In genomic region chr19:55492362-55492944, GRCh38 we compare ENCODE assay signal across 23 cellular contexts. TPM values are rescaled to one million over a fixed set of nuclear protein-coding genes. Genes with fewer than 3 reads are reported as not detected.
DNase-seq lines count a peak whose midpoint lies in the region; ATAC-seq and TF ChIP-seq lines count a peak whose summit lies in the region.
"Had no signal": no experiment of that assay in that cellular context is flagged by ENCODE, and none has a peak within 500 bp of the region (broad histone marks: within the 10 kb centered on the region; RNA-seq: fewer than 3 reads in every experiment).

No MANE protein-coding gene starts in this region.

- POLR2A ChIA-PET in HEK293 (lab: Yijun Ruan, JAX) (interaction anchor here (0.6 kb wide), 2 partner anchors 19 to 132 kb away, joined by 3 to 8 read pairs; partner anchors contain the start of gene ZNF784), GM10248 (lab: Yijun Ruan, JAX) (no interaction called here)

- no peaks in the 10 kb centered on the region for H3K36me3 ChIP-seq in HEK293 (ENCODE audit: control insufficient read depth in 2 of 2, insufficient read depth in 1 of 2, low read length in 2 of 2)
- H3K36me3 ChIP-seq: BE2C, neutrophil, upper lobe of left lung had no signal

- intact Hi-C loops in posterior vena cava (cut with DNase I) = no loop called here

- CTCF ChIA-PET in HEK293 (lab: Yijun Ruan, JAX) (interaction anchor here (0.6 to 4.4 kb wide), 5 partner anchors 10 to 114 kb away, joined by 3 to 28 read pairs (median 8); partner anchors contain the start of gene ZNF865), GM10248 (lab: Yijun Ruan, JAX) (interaction anchor here (0.8 to 8.2 kb wide), 3 partner anchors 12 to 140 kb away, joined by 3 to 43 read pairs (median 3); no protein-coding TSS in a partner anchor)

- TF ChIP-seq CTCF in HEK293 (tag by site-specific recombination; IDR thresholded peaks at IDR 0.05) (no peak), GM10248 (IDR thresholded peaks at IDR 0.05; ENCODE audit: control extremely low read depth, extremely low read depth, low read depth, missing control alignments) (no peak)

- no peaks in the 10 kb centered on the region for H3K9me3 ChIP-seq in HEK293 (ENCODE audit: control insufficient read depth, insufficient read depth, low read depth, low read length)
- H3K9me3 ChIP-seq: BE2C, neutrophil, upper lobe of left lung had no signal

- DNase-seq in DMS 273 (lab: John Stamatoyannopoulos, UW; ENCODE audit: unreplicated experiment) (peak; percentile 44), DMS 273 treated with DMSO at 0.1 percent for 48 hours (lab: John Stamatoyannopoulos, UW) (no peak), NCI-H2196 treated with DMSO at 0.1 percent for 48 hours (lab: John Stamatoyannopoulos, UW; ENCODE audit: unreplicated experiment) (peak; percentile 78), myocyte (ENCODE audit: low read depth) (peak; percentile 31), GM10248 (ENCODE audit: extremely low spot score) (no peak), posterior vena cava (ENCODE audit: low spot score) (no peak)
- DNase-seq: BE2C; central memory CD4-positive, alpha-beta T cell; H9; mesendoderm; stimulated activated naive CD8-positive, alpha-beta T cell treated with anti-CD3 and anti-CD28 coated beads, Interleukin-15, Interleukin-2, amounts not matched to agents 100 U/mL and 50 U/mL, for 24 hours had no signal

- H3K27ac ChIP-seq in HEK293 (ENCODE audit: extremely low read depth, low read depth, low read length) = no peak overlapping the region
- H3K27ac ChIP-seq: 22Rv1, hepatocyte, neutrophil had no signal

- ATAC-seq in GM19324 (IDR thresholded peaks at IDR 0.05; ENCODE audit: low FRiP score, unreplicated experiment) = no peak
- ATAC-seq: stimulated activated naive CD8-positive, alpha-beta T cell treated with anti-CD3 and anti-CD28 coated beads, Interleukin-15, Interleukin-2, amounts not matched to agents 100 U/mL and 50 U/mL, for 24 hours had no signal

- H3K4me3 ChIP-seq in HEK293 (ENCODE audit: low read depth, low read length) = no peak overlapping the region
- H3K4me3 ChIP-seq: hepatocyte, upper lobe of left lung had no signal

- H3K4me1 ChIP-seq in HEK293 (ENCODE audit: control insufficient read depth, insufficient read depth, low read length) = peaks cover under 1% of the 10 kb centered on the region

TF ChIP-seq in HEK293, 187 proteins besides CTCF, POLR2A, EP300 and RAD21:
- TF ChIP-seq MZF1 (tag by site-specific recombination; IDR thresholded peaks at IDR 0.05; ENCODE audit: borderline replicate concordance) (no peak), SCRT2 (tag by site-specific recombination; IDR thresholded peaks at IDR 0.05) (peak; percentile 84), ZBTB11 (tag by site-specific recombination; conservative IDR thresholded peaks at IDR 0.05; ENCODE audit: low read depth) (no peak), SCRT1 (tag by site-specific recombination; IDR thresholded peaks at IDR 0.05; ENCODE audit: borderline replicate concordance) (peak; percentile 82), ZNF121 (tag by site-specific recombination; IDR thresholded peaks at IDR 0.05) (0 out of 2 replicates have a peak, but pooled peaks have one; percentile 50), GFI1B (tag by site-specific recombination; IDR thresholded peaks at IDR 0.05) (no peak)

RNA-seq across cellular contexts. Expression of gene SSC5D, which starts 4.2 kb away (rescaled TPM):
- total RNA-seq in myocyte (1.2 and 2.1 TPM in 2 replicates), posterior vena cava (10 to 100 TPM; 32.4 to 40.6 TPM)
- 23.5 TPM for polyA plus RNA-seq in myocyte (2012)
- total RNA-seq: HT-29, SK-MEL-5 had no signal
- polyA plus RNA-seq: keratinocyte had no signal

RNA-seq across cellular contexts. Expression of gene NAT14, which starts 7.5 kb away (rescaled TPM):
- total RNA-seq in myocyte (24.7 and 26.4 TPM in 2 replicates), posterior vena cava (10 to 100 TPM; 15.8 to 16.3 TPM)
- polyA plus RNA-seq in myocyte (2012) = 62.1 TPM

RNA-seq across cellular contexts. Expression of gene ZNF628, which starts 16.0 kb away (rescaled TPM):
- 7.1 and 12.3 TPM in 2 replicates for total RNA-seq in myocyte
- 7.1 TPM for polyA plus RNA-seq in myocyte (2012)
- 1 to 10 TPM; 5.7 to 7.9 TPM for total RNA-seq in posterior vena cava

RNA-seq across cellular contexts. Expression of gene C19orf85, which starts 27.9 kb away (rescaled TPM):
- total RNA-seq in myocyte = not detected in 2 replicates
- 0.13 TPM for polyA plus RNA-seq in myocyte (2012)
- total RNA-seq in posterior vena cava = not detected
- total RNA-seq: fibroblast of lung, hepatocyte, LHCN-M2, NCI-H460, SK-MEL-5, upper lobe of left lung had no signal
- polyA plus RNA-seq: fibroblast of lung, hepatocyte, keratinocyte had no signal

RNA-seq across cellular contexts. Expression of gene ISOC2, which starts 31.0 kb away (rescaled TPM):
- total RNA-seq in myocyte (152 and 196 TPM in 2 replicates), posterior vena cava (10 to 100 TPM; 23.1 to 25.1 TPM)
- polyA plus RNA-seq in myocyte (2012) = 131 TPM

Comparison
In these comparisons a context has a peak if more than half of its experiments do, and no peak if none do; other contexts are left out.
1. DNase-seq: peak in DMS 273 (single experiment), NCI-H2196 treated with DMSO at 0.1 percent for 48 hours (single experiment) and myocyte (single experiment); none in DMS 273 treated with DMSO at 0.1 percent for 48 hours (single experiment), GM10248 (single experiment) and posterior vena cava (single experiment).
2. RNA of gene SSC5D, which starts 4.2 kb away (total RNA-seq): 32.4 to 40.6 TPM in posterior vena cava; 1.2 to 2.1 TPM in myocyte; every median in the first group is over 10 times any median in the second.